In the genomic region with DNA sequence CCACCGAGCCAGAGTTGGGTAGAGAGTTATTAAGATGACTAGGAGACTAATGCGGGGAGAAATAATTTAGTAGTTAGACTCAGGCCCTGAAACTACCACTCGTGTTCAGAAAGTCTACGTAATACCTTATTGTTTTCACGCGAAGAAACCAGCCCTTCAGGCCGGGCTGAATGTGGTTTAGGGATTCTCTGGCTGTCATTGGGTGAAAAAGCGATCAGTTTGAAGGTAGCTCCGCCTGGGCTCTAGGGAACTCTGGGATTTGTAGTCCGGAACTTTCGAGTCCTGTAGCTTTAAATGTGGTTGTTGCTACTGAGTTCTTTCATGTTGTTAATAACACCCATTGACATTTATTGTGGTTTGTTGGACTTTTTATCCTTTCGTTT, we compare ENCODE assay signal across 8 cellular contexts. TPM values are rescaled to one million over a fixed set of nuclear protein-coding genes. Genes with fewer than 3 reads are reported as not detected.
DNase-seq lines count a peak whose midpoint lies in the region; ATAC-seq lines count a peak whose summit lies in the region.

No MANE protein-coding gene starts in this region.

- peak overlapping the region; percentile 93 for H3K4me3 ChIP-seq in HUES48 (ENCODE audit: low read depth, low read length)
- H3K4me3 ChIP-seq in NT2/D1 (ENCODE audit: insufficient read length, low read depth) = peak overlapping the region; percentile 68
- H3K4me3 ChIP-seq in esophagus (ENCODE audit: low read depth in 1 of 2, low read length in 2 of 2) = peak overlapping the region; percentile 46 to 79
- H3K4me3 ChIP-seq in mucosa of rectum (ENCODE audit: low read length in 2 of 2) = peak overlapping the region; percentile 88 to 99

- H3K9me3 ChIP-seq in HUES48 (ENCODE audit: control insufficient read depth, insufficient read depth, low read length) (no peaks in the 10 kb centered on the region), NT2/D1 (ENCODE audit: insufficient read depth, low read length) (0 out of 2 replicates have a peak, but pooled peaks cover 2% of the 10 kb centered on the region), esophagus (ENCODE audit: control insufficient read depth in 2 of 2, insufficient read depth in 1 of 2, low read depth in 1 of 2, low read length in 1 of 2) (no peaks in the 10 kb centered on the region), mucosa of rectum (ENCODE audit: control insufficient read depth in 2 of 2, low read length in 2 of 2) (no peaks in the 10 kb centered on the region)

- H3K27ac ChIP-seq in HUES48 (ENCODE audit: low read depth, low read length) (peak overlapping the region; percentile 96), esophagus (ENCODE audit: low read depth in 2 of 2, low read length in 1 of 2) (peak overlapping the region; percentile 91 to 100), mucosa of rectum (ENCODE audit: low read depth in 2 of 2, low read length in 2 of 2) (peak overlapping the region; percentile 96 to 98)

- H3K27me3 ChIP-seq in HUES48 (ENCODE audit: control insufficient read depth, insufficient read depth, low read length) (no peaks in the 10 kb centered on the region), NT2/D1 (ENCODE audit: insufficient read depth, insufficient read length) (no peaks in the 10 kb centered on the region), esophagus (ENCODE audit: control insufficient read depth in 1 of 2, insufficient read depth in 2 of 2, low read length in 2 of 2) (no peaks in the 10 kb centered on the region), mucosa of rectum (ENCODE audit: control insufficient read depth in 2 of 2, insufficient read depth in 2 of 2, low read length in 2 of 2) (no peaks in the 10 kb centered on the region)

- H3K4me1 ChIP-seq in HUES48 (ENCODE audit: control insufficient read depth, insufficient read depth, low read length) (peaks cover 3% of the 10 kb centered on the region; the same call in 1 of the 2 replicates), NT2/D1 (ENCODE audit: insufficient read depth, insufficient read length) (no peaks in the 10 kb centered on the region), esophagus (ENCODE audit: control insufficient read depth in 2 of 2, insufficient read depth in 2 of 2, low read length in 1 of 2) (no peaks in the 10 kb centered on the region), mucosa of rectum (ENCODE audit: control insufficient read depth in 2 of 2, insufficient read depth in 2 of 2, low read length in 2 of 2) (peaks cover 2 to 5% of the 10 kb centered on the region in 2 donors)

- DNase-seq in COR-L47 (lab: John Stamatoyannopoulos, UW) (peak; percentile 89), NT2/D1 (ENCODE audit: low read depth, low spot score) (peak; percentile 72), activated T-cell treated with anti-CD3 and anti-CD28 coated beads for 4 hours (peak; percentile 69)
- DNase-seq in stimulated activated CD8-positive, alpha-beta memory T cell treated with anti-CD3 and anti-CD28 coated beads, Interleukin-4, amount 100 ng/mL, for 4 hours (ENCODE audit: low read depth in 2 of 2, low spot score in 1 of 2) = peak; percentile 55 to 66

- peak; percentile 58 for ATAC-seq in GM21423 (IDR thresholded peaks at IDR 0.05; ENCODE audit: unreplicated experiment)

- peaks cover 13% of the 10 kb centered on the region for H3K36me3 ChIP-seq in HUES48 (ENCODE audit: control insufficient read depth, insufficient read depth, low read length)
- H3K36me3 ChIP-seq in NT2/D1 (ENCODE audit: insufficient read depth, insufficient read length, low read length) = peaks cover 18% of the 10 kb centered on the region
- H3K36me3 ChIP-seq in esophagus (ENCODE audit: control insufficient read depth in 2 of 2, insufficient read depth in 2 of 2, low read length in 1 of 2) = no peaks in the 10 kb centered on the region
- H3K36me3 ChIP-seq in mucosa of rectum (ENCODE audit: control insufficient read depth in 2 of 2, insufficient read depth in 2 of 2, low read length in 2 of 2) = peaks cover 0 to 2% of the 10 kb centered on the region in 2 donors

- 0% methylated on average over 12 of the region's 12 CpGs for WGBS in esophagus, 2 donors

- H3K9ac ChIP-seq in HUES48 (ENCODE audit: low read depth, low read length) (peak overlapping the region; percentile 92), NT2/D1 (ENCODE audit: insufficient read length, low read depth) (peak overlapping the region; percentile 68), mucosa of rectum (ENCODE audit: low read depth in 1 of 2, low read length in 2 of 2) (peak overlapping the region; percentile 83 to 98)

RNA-seq across cellular contexts. Expression of a gene that starts 0.5 kb away (rescaled TPM):
- 1 to 10 TPM; 3.5 to 3.6 TPM for polyA plus RNA-seq in esophagus

Comparison
In these comparisons a context has a peak if more than half of its experiments do, and no peak if none do; other contexts are left out.
1. Peak in every context shown above with its lines: DNase-seq, ATAC-seq, H3K4me3 ChIP-seq and H3K27ac ChIP-seq.